1 cellular context compared by ENCODE assay signal in the genomic region with DNA sequence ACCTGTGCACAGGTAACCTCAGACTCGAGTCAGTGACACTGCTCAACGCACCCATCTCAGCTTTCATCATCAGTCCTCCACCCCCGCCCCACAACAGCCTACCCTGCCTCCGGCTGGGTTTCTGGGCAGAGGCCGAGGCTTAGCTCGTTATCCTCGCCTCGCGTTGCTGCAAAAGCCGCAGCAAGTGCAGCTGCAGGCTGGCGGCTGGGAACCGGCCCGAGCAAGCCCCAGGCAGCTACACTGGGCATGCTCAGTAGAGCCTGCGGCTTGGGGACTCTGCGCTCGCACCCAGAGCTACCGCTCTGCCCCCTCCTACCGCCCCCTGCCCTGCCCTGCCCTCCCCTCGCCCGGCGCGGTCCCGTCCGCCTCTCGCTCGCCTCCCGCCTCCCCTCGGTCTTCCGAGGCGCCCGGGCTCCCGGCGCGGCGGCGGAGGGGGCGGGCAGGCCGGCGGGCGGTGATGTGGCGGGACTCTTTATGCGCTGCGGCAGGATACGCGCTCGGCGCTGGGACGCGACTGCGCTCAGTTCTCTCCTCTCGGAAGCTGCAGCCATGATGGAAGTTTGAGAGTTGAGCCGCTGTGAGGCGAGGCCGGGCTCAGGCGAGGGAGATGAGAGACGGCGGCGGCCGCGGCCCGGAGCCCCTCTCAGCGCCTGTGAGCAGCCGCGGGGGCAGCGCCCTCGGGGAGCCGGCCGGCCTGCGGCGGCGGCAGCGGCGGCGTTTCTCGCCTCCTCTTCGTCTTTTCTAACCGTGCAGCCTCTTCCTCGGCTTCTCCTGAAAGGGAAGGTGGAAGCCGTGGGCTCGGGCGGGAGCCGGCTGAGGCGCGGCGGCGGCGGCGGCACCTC.
TF ChIP-seq lines count a peak whose summit lies in the region.

A gene with protein sequence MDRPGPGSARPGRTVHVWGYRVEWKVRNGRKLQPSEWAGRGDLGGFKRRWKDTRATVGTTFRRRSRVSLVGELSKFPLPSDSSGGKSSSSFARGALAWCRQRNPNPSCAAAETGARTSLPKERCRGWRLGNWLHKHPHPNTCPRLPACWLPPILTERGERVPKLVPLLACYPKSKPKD (minus strand): TSS at position 432 of the 842 bp plus-strand sequence. CDS start 1,046 bp downstream, outside the sequence.
PTEN (plus strand) TSS at position 524 of the 842 bp plus-strand sequence. CDS start 845 bp downstream, outside the sequence.

TF ChIP-seq in endothelial cell of umbilical vein, 7 proteins besides CTCF, POLR2A, EP300 and RAD21:
- TF ChIP-seq MAX (IDR thresholded peaks at IDR 0.05; ENCODE audit: insufficient read depth, insufficient read length) = no peak
- TF ChIP-seq POLR2AphosphoS5 (IDR thresholded peaks at IDR 0.05; ENCODE audit: insufficient read depth, low read depth, low read length) = peak; percentile 93
- TF ChIP-seq MYC (IDR thresholded peaks at IDR 0.05; ENCODE audit: low read depth, low read length) = no peak
- no peak for TF ChIP-seq EZH2 (IDR thresholded peaks at IDR 0.05; ENCODE audit: borderline replicate concordance, low read depth, low read length, severe bottlenecking)
- TF ChIP-seq JUN (IDR thresholded peaks at IDR 0.05; ENCODE audit: borderline replicate concordance, insufficient read depth, insufficient read length, low read depth) = no peak
- TF ChIP-seq GATA2 (IDR thresholded peaks at IDR 0.05; ENCODE audit: insufficient read depth, insufficient read length, low read depth, low read length) = no peak
- TF ChIP-seq FOS (IDR thresholded peaks at IDR 0.05; ENCODE audit: borderline replicate concordance, insufficient read depth, low read length) = no peak
